Comparison of ENCODE assay signal across 1 cellular context in genomic region chr2:158996378-158996993, GRCh38.
TF ChIP-seq lines count a peak whose summit lies in the region.

No MANE protein-coding gene starts in this region.

TF ChIP-seq in WTC11, 78 proteins besides CTCF, POLR2A, EP300 and RAD21 (continued from another document):
- no peak for TF ChIP-seq AFF4 (CRISPR knock-in tag; IDR thresholded peaks at IDR 0.05; ENCODE audit: borderline replicate concordance)
- TF ChIP-seq STAT6 (CRISPR knock-in tag; conservative IDR thresholded peaks at IDR 0.05; ENCODE audit: low read depth): no peak
- no peak for TF ChIP-seq SMAD4 (CRISPR knock-in tag; IDR thresholded peaks at IDR 0.05)
- no peak for TF ChIP-seq FOXK1 (CRISPR knock-in tag; IDR thresholded peaks at IDR 0.05)
- no peak for TF ChIP-seq CREM (CRISPR knock-in tag; IDR thresholded peaks at IDR 0.05)
- TF ChIP-seq NR1H2 (CRISPR knock-in tag; IDR thresholded peaks at IDR 0.05): no peak
- no peak for TF ChIP-seq JUN (CRISPR knock-in tag; IDR thresholded peaks at IDR 0.05)
- TF ChIP-seq OVOL2 (CRISPR knock-in tag; IDR thresholded peaks at IDR 0.05; ENCODE audit: borderline replicate concordance): no peak
- no peak for TF ChIP-seq TEAD4 (CRISPR knock-in tag; IDR thresholded peaks at IDR 0.05)
- no peak for TF ChIP-seq USF2 (CRISPR knock-in tag; IDR thresholded peaks at IDR 0.05)
- no peak for TF ChIP-seq MXD4 (CRISPR knock-in tag; IDR thresholded peaks at IDR 0.05; ENCODE audit: borderline replicate concordance)
- TF ChIP-seq ZNF138 (CRISPR knock-in tag; conservative IDR thresholded peaks at IDR 0.05): no peak
- TF ChIP-seq ZNF263 (CRISPR knock-in tag; IDR thresholded peaks at IDR 0.05; ENCODE audit: low read depth): no peak
- TF ChIP-seq FOXJ3 (CRISPR knock-in tag; IDR thresholded peaks at IDR 0.05; ENCODE audit: borderline replicate concordance): no peak
- no peak for TF ChIP-seq GABPB1 (CRISPR knock-in tag; IDR thresholded peaks at IDR 0.05)
- TF ChIP-seq USF1 (CRISPR knock-in tag; IDR thresholded peaks at IDR 0.05): no peak
- no peak for TF ChIP-seq MAX (CRISPR knock-in tag; IDR thresholded peaks at IDR 0.05)
